Comparison of ENCODE assay signal across 14 cellular contexts in genomic region chr2:159684796-159685195, GRCh38. TPM values are rescaled to one million over a fixed set of nuclear protein-coding genes. Genes with fewer than 3 reads are reported as not detected.
DNase-seq lines count a peak whose midpoint lies in the region; ATAC-seq and TF ChIP-seq lines count a peak whose summit lies in the region.
"Had no signal": no experiment of that assay in that cellular context is flagged by ENCODE, and none has a peak within 500 bp of the region (broad histone marks: within the 10 kb centered on the region; RNA-seq: fewer than 3 reads in every experiment).

No MANE protein-coding gene starts in this region.

- TF ChIP-seq CTCF in AG04449 (IDR thresholded peaks at IDR 0.05; ENCODE audit: insufficient read depth, low read length, missing control alignments), result no peak
- TF ChIP-seq CTCF in astrocyte of the cerebellum (IDR thresholded peaks at IDR 0.05; ENCODE audit: low read depth, low read length, missing control alignments), result no peak
- TF ChIP-seq CTCF in upper lobe of left lung (IDR thresholded peaks at IDR 0.05), result no peak

- no peak for TF ChIP-seq POLR2A in upper lobe of left lung (IDR thresholded peaks at IDR 0.05)

- POLR2A ChIA-PET in AG04449 (lab: Yijun Ruan, JAX), result interaction anchor here (0.8 kb wide), 1 partner anchor 266 kb away, joined by 3 read pairs; no protein-coding TSS in a partner anchor

- DNase-seq in AG04449 (ENCODE audit: low read depth, low spot score) (peak; percentile 14), HT-29 (ENCODE audit: low spot score) (peak; percentile 18), astrocyte of the cerebellum (ENCODE audit: low read depth) (peak; percentile 16), glomerular visceral epithelial cell (ENCODE audit: extremely low spot score) (peak; percentile 33), upper lobe of left lung (no peak), NCI-H146 (lab: John Stamatoyannopoulos, UW) (no peak)
- DNase-seq in stimulated activated naive CD4-positive, alpha-beta T cell (lab: John Stamatoyannopoulos, UW), result no peak
- DNase-seq: activated CD4-positive, alpha-beta T cell treated with anti-CD3 and anti-CD28 coated beads, Interleukin-2, amount 10 ng/mL, durations not matched to agents 24 days and 14 days; activated T-cell treated with anti-CD3 and anti-CD28 coated beads, Interleukin-2, amount 50 U/mL, for 1 hour; DND-41; left cardiac atrium; NCI-H526; Peyer's patch had no signal

- H3K27me3 ChIP-seq in upper lobe of left lung, result no peaks in the 10 kb centered on the region
- H3K27me3 ChIP-seq: Peyer's patch had no signal

- H3K4me3 ChIP-seq in AG04449 (ENCODE audit: low read depth, low read length) (no peak overlapping the region), astrocyte of the cerebellum (ENCODE audit: low read depth, low read length) (no peak overlapping the region), upper lobe of left lung (no peak overlapping the region)
- H3K4me3 ChIP-seq: Peyer's patch had no signal

- TF ChIP-seq EP300 in upper lobe of left lung (IDR thresholded peaks at IDR 0.05), result no peak

- in situ Hi-C loops in astrocyte of the cerebellum (cut with HindIII; ENCODE audit: low sequenced_read_pairs), result no loop called here

- H3K27ac ChIP-seq in upper lobe of left lung, result no peak overlapping the region
- H3K27ac ChIP-seq: Peyer's patch had no signal

- CTCF ChIA-PET in AG04449 (lab: Yijun Ruan, JAX), result interaction anchor here (0.6 to 1.5 kb wide), 5 partner anchors 8 to 114 kb away, joined by 3 to 4 read pairs (median 3); partner anchors contain the start of gene MARCHF7

- no peaks in the 10 kb centered on the region for H3K9me3 ChIP-seq in upper lobe of left lung
- H3K9me3 ChIP-seq: Peyer's patch had no signal

- H3K36me3 ChIP-seq in upper lobe of left lung, result no peaks in the 10 kb centered on the region
- H3K36me3 ChIP-seq: Peyer's patch had no signal

- H3K4me1 ChIP-seq in upper lobe of left lung, result no peaks in the 10 kb centered on the region
- H3K4me1 ChIP-seq: Peyer's patch had no signal

- ATAC-seq in GM19324 (IDR thresholded peaks at IDR 0.05; ENCODE audit: low FRiP score, unreplicated experiment) (no peak), upper lobe of left lung (ENCODE audit: low FRiP score in 2 of 2) (no peak)

RNA-seq across cellular contexts. Expression of gene MARCHF7, which starts 27.5 kb away (rescaled TPM):
- total RNA-seq in HT-29 (2014; rRNA removed; shearing (Covaris generic)), result 26.4 and 29.8 TPM in 2 replicates
- total RNA-seq in upper lobe of left lung, result 100 to 1,000 TPM in 2 of 6 donors, 10 to 100 TPM in 4; 64.6 to 135 (median 78.1) TPM

Comparison
In these comparisons a context has a peak if more than half of its experiments do, and no peak if none do; other contexts are left out.
1. DNase-seq: peak in AG04449 (single experiment), HT-29 (single experiment), astrocyte of the cerebellum (single experiment) and glomerular visceral epithelial cell (single experiment); none in stimulated activated naive CD4-positive, alpha-beta T cell (0 of 6), upper lobe of left lung (0 of 2) and NCI-H146 (single experiment).